In genomic region chr16:51907680-51908079, GRCh38 we compare ENCODE assay signal across 27 cellular contexts.
"Had no signal": no experiment of that assay in that cellular context is flagged by ENCODE, and none has a peak within 500 bp of the region (broad histone marks: within the 10 kb centered on the region; RNA-seq: fewer than 3 reads in every experiment).

No MANE protein-coding gene starts in this region.

- ATAC-seq: activated CD4-positive, CD25-positive, alpha-beta regulatory T cell treated with anti-CD3 and anti-CD28 coated beads, Interleukin-2, amount 50 U/mL, for 24 hours; activated CD8-positive, alpha-beta T cell treated with anti-CD3 and anti-CD28 coated beads for 36 hours; activated naive CD4-positive, alpha-beta T cell treated with anti-CD3 and anti-CD28 coated beads, Interleukin-2, amount 50 U/mL, for 72 hours; activated naive CD8-positive, alpha-beta T cell treated with anti-CD3 and anti-CD28 coated beads, Interleukin-2, amount 50 U/mL, for 24 hours; activated T-cell treated with anti-CD3 and anti-CD28 coated beads, Interleukin-2, amount 50 U/mL, for 4 hours; body of pancreas; SK-N-SH treated with all-trans-retinoic acid at 6 μM for 48 hours had no signal

- H3K4me3 ChIP-seq: ascending aorta, body of pancreas, Peyer's patch, SJSA1 had no signal

- H3K9me3 Mint-ChIP-seq: activated CD8-positive, alpha-beta T cell treated with anti-CD3 and anti-CD28 coated beads for 36 hours; T-helper 1 cell treated with Interleukin-12 subunit alpha and Interleukin-12 subunit beta and Interleukin-4 antibody, amounts not matched to agents 30 μg/mL and 1 μg/mL, for 36 hours had no signal

- DNase-seq: activated CD4-positive, alpha-beta T cell treated with anti-CD3 and anti-CD28 coated beads for 4 hours; activated CD8-positive, alpha-beta T cell treated with anti-CD3 and anti-CD28 coated beads for 36 hours; activated effector memory CD4-positive, alpha-beta T cell treated with anti-CD3 and anti-CD28 coated beads, Interleukin-2, amount 50 U/mL, for 16 hours; activated naive CD4-positive, alpha-beta T cell treated with Interleukin-2 at 50 U/mL for 16 hours; activated naive CD8-positive, alpha-beta T cell treated with anti-CD3 and anti-CD28 coated beads, Interleukin-2, amount 50 U/mL, for 24 hours; activated T-cell treated with anti-CD3 and anti-CD28 coated beads, Interleukin-2, amount 50 U/mL, for 4 hours; amniotic stem cell; body of pancreas; Karpas-422; MM.1S; NCI-H1105 treated with DMSO at 0.1 percent for 48 hours; NCI-H1436 treated with DMSO at 0.1 percent for 48 hours; NCI-H187 treated with DMSO at 0.1 percent for 48 hours; NCI-H2081 treated with DMSO at 0.1 percent for 48 hours; NCI-H345; NCI-H510A; NCI-H526 treated with DMSO at 0.1 percent for 48 hours; NK-92 treated with Interleukin-12 subunit alpha and Interleukin-12 subunit beta, amount 100 ng/mL, for 24 hours; Peyer's patch; SHP77 had no signal

- H3K27me3 ChIP-seq: ascending aorta, body of pancreas, Peyer's patch, SJSA1 had no signal

- H3K4me3 Mint-ChIP-seq: activated CD8-positive, alpha-beta T cell treated with anti-CD3 and anti-CD28 coated beads for 36 hours; activated naive CD8-positive, alpha-beta T cell treated with anti-CD3 and anti-CD28 coated beads, Interleukin-2, amount 50 U/mL, for 24 hours; activated T-cell treated with anti-CD3 and anti-CD28 coated beads, Interleukin-2, amount 50 U/mL, for 4 hours; central memory CD8-positive, alpha-beta T cell; T-helper 1 cell treated with Interleukin-12 subunit alpha and Interleukin-12 subunit beta and Interleukin-4 antibody, amounts not matched to agents 30 μg/mL and 1 μg/mL, for 36 hours had no signal

- H3K36me3 Mint-ChIP-seq: activated naive CD4-positive, alpha-beta T cell treated with anti-CD3 and anti-CD28 coated beads, Interleukin-2, amount 50 U/mL, for 72 hours had no signal

- H3K27ac ChIP-seq: ascending aorta, body of pancreas, Peyer's patch, SJSA1 had no signal

- H3K4me1 ChIP-seq: ascending aorta, body of pancreas, Peyer's patch, SJSA1 had no signal

- H3K36me3 ChIP-seq: ascending aorta, Peyer's patch, SJSA1 had no signal

- H3K4me1 Mint-ChIP-seq: activated naive CD8-positive, alpha-beta T cell treated with anti-CD3 and anti-CD28 coated beads, Interleukin-2, amount 50 U/mL, for 24 hours; central memory CD8-positive, alpha-beta T cell had no signal

- H3K27ac Mint-ChIP-seq: activated CD8-positive, alpha-beta T cell treated with anti-CD3 and anti-CD28 coated beads for 36 hours; activated naive CD4-positive, alpha-beta T cell treated with anti-CD3 and anti-CD28 coated beads, Interleukin-2, amount 50 U/mL, for 72 hours; activated naive CD8-positive, alpha-beta T cell treated with anti-CD3 and anti-CD28 coated beads, Interleukin-2, amount 50 U/mL, for 24 hours; T-helper 1 cell treated with Interleukin-12 subunit alpha and Interleukin-12 subunit beta and Interleukin-4 antibody, amounts not matched to agents 30 μg/mL and 1 μg/mL, for 36 hours had no signal

- H3K27me3 Mint-ChIP-seq: activated CD8-positive, alpha-beta T cell treated with anti-CD3 and anti-CD28 coated beads for 36 hours; activated naive CD8-positive, alpha-beta T cell treated with anti-CD3 and anti-CD28 coated beads, Interleukin-2, amount 50 U/mL, for 24 hours; central memory CD8-positive, alpha-beta T cell had no signal

- H3K9me3 ChIP-seq: ascending aorta, body of pancreas, Peyer's patch, SJSA1 had no signal
